Comparison of ENCODE assay signal across 27 cellular contexts in the genomic region with DNA sequence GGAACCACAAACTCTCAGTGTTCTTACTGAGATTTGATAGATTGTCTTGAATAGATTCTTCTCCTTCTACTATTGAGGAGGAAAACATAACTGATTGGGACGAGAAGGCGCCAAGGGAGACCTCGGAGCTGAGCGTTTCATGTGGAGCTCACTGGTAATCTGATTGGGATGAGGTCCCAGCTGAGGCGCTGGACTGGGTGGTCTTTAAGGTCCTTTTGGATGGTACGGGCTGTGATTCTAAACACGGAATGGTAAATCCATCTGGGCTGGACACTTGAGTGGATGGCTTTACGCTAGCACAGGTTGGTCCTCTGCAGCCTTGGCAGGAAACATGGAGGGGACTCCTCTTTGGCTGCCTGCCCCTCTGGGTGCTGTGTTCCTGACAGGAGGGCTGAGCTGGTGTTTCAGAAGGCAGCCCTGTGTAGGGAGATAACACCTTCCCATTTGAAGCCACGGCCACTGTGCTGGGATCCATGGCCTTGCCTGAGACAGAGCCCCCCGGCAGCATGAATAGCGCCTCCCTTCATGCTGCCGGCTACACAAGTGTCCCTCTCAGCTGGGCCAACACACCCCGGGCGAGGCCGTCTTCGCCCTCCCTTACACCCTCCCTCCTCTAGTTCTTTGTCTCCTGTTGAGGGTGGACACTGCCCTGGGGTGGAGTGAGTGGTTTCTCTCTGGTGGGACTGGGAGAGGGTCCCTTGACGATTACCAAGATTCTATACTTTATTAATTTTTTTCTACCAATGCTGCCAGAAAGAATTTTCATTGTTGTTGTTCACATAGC.
DNase-seq lines count a peak whose midpoint lies in the region; ATAC-seq and TF ChIP-seq lines count a peak whose summit lies in the region.
"Had no signal": no experiment of that assay in that cellular context is flagged by ENCODE, and none has a peak within 500 bp of the region (broad histone marks: within the 10 kb centered on the region; RNA-seq: fewer than 3 reads in every experiment).

No MANE protein-coding gene starts in this region.

- no peaks in the 10 kb centered on the region for H3K4me1 ChIP-seq in endodermal cell (ENCODE audit: control insufficient read depth, insufficient read depth, low read length)
- no peaks in the 10 kb centered on the region for H3K4me1 ChIP-seq in osteoblast (ENCODE audit: insufficient read depth, low read length)
- H3K4me1 ChIP-seq: Peyer's patch had no signal

- no peak overlapping the region for H3K4me3 Mint-ChIP-seq in natural killer cell treated with Interleukin-12 subunit alpha and Interleukin-12 subunit beta and Interleukin-15 and Interleukin-18, amount 100 ng/mL, for 72 hours
- H3K4me3 Mint-ChIP-seq in natural killer cell (no peak overlapping the region), endodermal cell (no peak overlapping the region)
- H3K4me3 Mint-ChIP-seq in activated CD4-positive, alpha-beta memory T cell treated with anti-CD3 and anti-CD28 coated beads, Interleukin-2, amount 10 ng/mL, durations not matched to agents 7 days and 5 days: no peak overlapping the region
- H3K4me3 Mint-ChIP-seq: B cell; CD8-positive, alpha-beta T cell had no signal

- no peaks in the 10 kb centered on the region for H3K9me3 ChIP-seq in endodermal cell (ENCODE audit: control insufficient read depth, low read length)
- H3K9me3 ChIP-seq in osteoblast (ENCODE audit: low read depth, low read length): no peaks in the 10 kb centered on the region
- H3K9me3 ChIP-seq: Peyer's patch had no signal

- H2AFZ ChIP-seq in osteoblast (ENCODE audit: low read length): no peak overlapping the region
- H2AFZ ChIP-seq: GM23248 had no signal

- POLR2A ChIA-PET in activated CD4-positive, alpha-beta memory T cell treated with anti-CD3 and anti-CD28 coated beads, Interleukin-2, amount 10 ng/mL, durations not matched to agents 7 days and 5 days (lab: Charles Lee): no interaction called here

- H3K4me2 ChIP-seq in osteoblast (ENCODE audit: insufficient read depth, low read length): no peak overlapping the region

- H3K79me2 ChIP-seq in osteoblast (ENCODE audit: insufficient read depth, low read length): no peaks in the 10 kb centered on the region

- H3K27me3 ChIP-seq in endodermal cell (ENCODE audit: control insufficient read depth, insufficient read depth, low read length, poor library complexity, severe bottlenecking): no peaks in the 10 kb centered on the region
- no peaks in the 10 kb centered on the region for H3K27me3 ChIP-seq in osteoblast (ENCODE audit: insufficient read depth, low read length)
- H3K27me3 ChIP-seq: Peyer's patch had no signal

- no peak overlapping the region for H3K9ac ChIP-seq in endodermal cell (ENCODE audit: extremely low read depth, low read length, poor library complexity, severe bottlenecking)
- H3K9ac ChIP-seq: GM23248 had no signal

- H3K4me3 ChIP-seq in endodermal cell (ENCODE audit: low read length) (no peak overlapping the region), osteoblast (ENCODE audit: insufficient read depth, low read length) (no peak overlapping the region)
- H3K4me3 ChIP-seq: GM12878, GM23248, Peyer's patch had no signal

- no peaks in the 10 kb centered on the region for H3K4me1 Mint-ChIP-seq in natural killer cell treated with Interleukin-12 subunit alpha and Interleukin-12 subunit beta and Interleukin-15 and Interleukin-18, amount 100 ng/mL, for 72 hours (ENCODE audit: low read depth in 2 of 2)
- H3K4me1 Mint-ChIP-seq in natural killer cell (no peaks in the 10 kb centered on the region), endodermal cell (peaks cover 4% of the 10 kb centered on the region)
- peaks cover 3% of the 10 kb centered on the region for H3K4me1 Mint-ChIP-seq in activated CD4-positive, alpha-beta memory T cell treated with anti-CD3 and anti-CD28 coated beads, Interleukin-2, amount 10 ng/mL, durations not matched to agents 7 days and 5 days
- H3K4me1 Mint-ChIP-seq: B cell had no signal

- peaks cover 8 to 9% of the 10 kb centered on the region in 2 donors for H3K27me3 Mint-ChIP-seq in natural killer cell treated with Interleukin-12 subunit alpha and Interleukin-12 subunit beta and Interleukin-15 and Interleukin-18, amount 100 ng/mL, for 72 hours
- H3K27me3 Mint-ChIP-seq in natural killer cell (ENCODE audit: low read depth in 2 of 2) (peaks cover 0 to 6% of the 10 kb centered on the region in 2 donors), endodermal cell (ENCODE audit: insufficient read depth) (peaks cover 1% of the 10 kb centered on the region)
- H3K27me3 Mint-ChIP-seq in activated CD4-positive, alpha-beta memory T cell treated with anti-CD3 and anti-CD28 coated beads, Interleukin-2, amount 10 ng/mL, durations not matched to agents 7 days and 5 days: peaks cover 8% of the 10 kb centered on the region

- no peaks in the 10 kb centered on the region for H3K9me3 Mint-ChIP-seq in natural killer cell treated with Interleukin-12 subunit alpha and Interleukin-12 subunit beta and Interleukin-15 and Interleukin-18, amount 100 ng/mL, for 72 hours
- peaks cover 2 to 3% of the 10 kb centered on the region in 2 donors for H3K9me3 Mint-ChIP-seq in natural killer cell
- peaks cover 4% of the 10 kb centered on the region for H3K9me3 Mint-ChIP-seq in endodermal cell
- peaks cover 9% of the 10 kb centered on the region for H3K9me3 Mint-ChIP-seq in activated CD4-positive, alpha-beta memory T cell treated with anti-CD3 and anti-CD28 coated beads, Interleukin-2, amount 10 ng/mL, durations not matched to agents 7 days and 5 days

- H3K36me3 ChIP-seq in endodermal cell (ENCODE audit: control insufficient read depth, insufficient read depth, low read length) (no peaks in the 10 kb centered on the region), osteoblast (ENCODE audit: insufficient read depth, low read length) (no peaks in the 10 kb centered on the region)
- H3K36me3 ChIP-seq: Peyer's patch had no signal

- TF ChIP-seq CTCF in natural killer cell (IDR thresholded peaks at IDR 0.05) (no peak), endodermal cell (conservative IDR thresholded peaks at IDR 0.05) (no peak), osteoblast (IDR thresholded peaks at IDR 0.05; ENCODE audit: extremely low read depth, low read depth, low read length) (no peak)

- DNase-seq in natural killer cell treated with Interleukin-12 subunit alpha and Interleukin-12 subunit beta and Interleukin-15 and Interleukin-18, amount 100 ng/mL, for 72 hours (ENCODE audit: low spot score): no peak
- DNase-seq in natural killer cell (no peak), endodermal cell (peak; percentile 31), osteoblast (ENCODE audit: insufficient read length, low spot score, missing footprints) (peak; percentile 41)
- no peak for DNase-seq in activated CD4-positive, alpha-beta memory T cell treated with anti-CD3 and anti-CD28 coated beads, Interleukin-2, amount 10 ng/mL, durations not matched to agents 7 days and 5 days
- DNase-seq: DMS 273 treated with DMSO at 0.1 percent for 48 hours, DMS79, EL, GDM1, GM23248, HCEC 1CT, Karpas-422, NCI-H1092, NCI-H1417 treated with DMSO at 0.1 percent for 48 hours, NCI-H1694 treated with DMSO at 0.1 percent for 48 hours, NCI-H2081, NCI-H2227 treated with DMSO at 0.1 percent for 48 hours, NCI-H526 treated with DMSO at 0.1 percent for 48 hours, SHP77 treated with DMSO at 0.1 percent for 48 hours had no signal

- H3K36me3 Mint-ChIP-seq in natural killer cell treated with Interleukin-12 subunit alpha and Interleukin-12 subunit beta and Interleukin-15 and Interleukin-18, amount 100 ng/mL, for 72 hours: no peaks in the 10 kb centered on the region
- H3K36me3 Mint-ChIP-seq in natural killer cell (no peaks in the 10 kb centered on the region), endodermal cell (ENCODE audit: low read depth) (no peaks in the 10 kb centered on the region)
- H3K36me3 Mint-ChIP-seq in activated CD4-positive, alpha-beta memory T cell treated with anti-CD3 and anti-CD28 coated beads, Interleukin-2, amount 10 ng/mL, durations not matched to agents 7 days and 5 days (ENCODE audit: low read depth): no peaks in the 10 kb centered on the region
- H3K36me3 Mint-ChIP-seq: CD8-positive, alpha-beta T cell had no signal

- H4K20me1 ChIP-seq in osteoblast (ENCODE audit: insufficient read depth, low read length): no peaks in the 10 kb centered on the region

- intact Hi-C loops in natural killer cell (cut with micrococcal nuclease): no loop called here

- no peak overlapping the region for H3K27ac ChIP-seq in endodermal cell (ENCODE audit: low read depth, low read length)
- no peak overlapping the region for H3K27ac ChIP-seq in osteoblast (ENCODE audit: low read depth, low read length)
- H3K27ac ChIP-seq: C4-2B, GM23248, HL-60, Peyer's patch had no signal

- 96 to 98% methylated on average over 8 to 16 of the region's 17 CpGs for WGBS in endodermal cell (ENCODE audit: insufficient coverage in 1 of 2, insufficient read length in 1 of 2), 2 experiments

- no peak overlapping the region for H3K27ac Mint-ChIP-seq in natural killer cell treated with Interleukin-12 subunit alpha and Interleukin-12 subunit beta and Interleukin-15 and Interleukin-18, amount 100 ng/mL, for 72 hours
- H3K27ac Mint-ChIP-seq in natural killer cell (no peak overlapping the region), endodermal cell (no peak overlapping the region)
- H3K27ac Mint-ChIP-seq in activated CD4-positive, alpha-beta memory T cell treated with anti-CD3 and anti-CD28 coated beads, Interleukin-2, amount 10 ng/mL, durations not matched to agents 7 days and 5 days: no peak overlapping the region
- H3K27ac Mint-ChIP-seq: B cell; CD8-positive, alpha-beta T cell had no signal

- CTCF ChIA-PET in activated CD4-positive, alpha-beta memory T cell treated with anti-CD3 and anti-CD28 coated beads, Interleukin-2, amount 10 ng/mL, durations not matched to agents 7 days and 5 days (lab: Charles Lee): no interaction called here

- peak; percentile 25 to 26 for ATAC-seq in natural killer cell treated with Interleukin-12 subunit alpha and Interleukin-12 subunit beta and Interleukin-15 and Interleukin-18, amount 100 ng/mL, for 72 hours
- no peak for ATAC-seq in natural killer cell
- ATAC-seq in HG02870 (IDR thresholded peaks at IDR 0.05; ENCODE audit: unreplicated experiment): no peak
- ATAC-seq in HG03135 (IDR thresholded peaks at IDR 0.05; ENCODE audit: unreplicated experiment): no peak
- ATAC-seq: CD8-positive, alpha-beta T cell; GM12878 had no signal

Comparison
In these comparisons a context has a peak if more than half of its experiments do, and no peak if none do; other contexts are left out.
1. ATAC-seq: peak in natural killer cell treated with Interleukin-12 subunit alpha and Interleukin-12 subunit beta and Interleukin-15 and Interleukin-18, amount 100 ng/mL, for 72 hours (2 of 2); none in natural killer cell (0 of 3), HG02870 (single experiment) and HG03135 (single experiment).
2. DNase-seq: peak in endodermal cell (single experiment) and osteoblast (single experiment); none in natural killer cell treated with Interleukin-12 subunit alpha and Interleukin-12 subunit beta and Interleukin-15 and Interleukin-18, amount 100 ng/mL, for 72 hours (single experiment), natural killer cell (single experiment) and activated CD4-positive, alpha-beta memory T cell treated with anti-CD3 and anti-CD28 coated beads, Interleukin-2, amount 10 ng/mL, durations not matched to agents 7 days and 5 days (single experiment).